ENCODE assay signal across 8 cellular contexts in genomic region chr12:89524201-89525001, GRCh38. TPM values are rescaled to one million over a fixed set of nuclear protein-coding genes. Genes with fewer than 3 reads are reported as not detected.
DNase-seq lines count a peak whose midpoint lies in the region; ATAC-seq and TF ChIP-seq lines count a peak whose summit lies in the region.

GALNT4 (minus strand) TSS chr12:89524796; CDS start chr12:89524549, 247 bp downstream.

- peak within 1 kb of the TSS; percentile 99 for H3K4me3 Mint-ChIP-seq in Caco-2 (ENCODE audit: unreplicated experiment)
- peak within 1 kb of the TSS; percentile 96 for H3K4me3 Mint-ChIP-seq in activated T-cell treated with anti-CD3 and anti-CD28 coated beads, Interleukin-2, amount 50 U/mL, for 4 hours

- H3K36me3 ChIP-seq in Caco-2 (ENCODE audit: control insufficient read depth, insufficient read depth, low read length) (no peaks in the 10 kb centered on the region; the same call in 1 of the 2 replicates), PC-9 (ENCODE audit: low read depth) (0 out of 2 replicates have a peak, but pooled peaks cover 8% of the 10 kb centered on the region), esophagus muscularis mucosa (peaks cover 0 to 8% (median 0%) of the 10 kb centered on the region in 4 donors)

- no peaks in the 10 kb centered on the region for H3K9me3 ChIP-seq in Caco-2
- H3K9me3 ChIP-seq in PC-9 (ENCODE audit: insufficient read depth, low read depth) = no peaks in the 10 kb centered on the region
- H3K9me3 ChIP-seq in esophagus muscularis mucosa = no peaks in the 10 kb centered on the region

- H3K4me1 ChIP-seq in Caco-2 (peaks cover 19% of the 10 kb centered on the region; the same call in 1 of the 2 replicates), PC-9 (replicated peaks; ENCODE audit: insufficient read depth) (peaks cover 22% of the 10 kb centered on the region), esophagus muscularis mucosa (peaks cover 38 to 54% (median 47%) of the 10 kb centered on the region in 4 donors)

- DNase-seq in Caco-2 = peak; percentile 90 to 91
- peak; percentile 70 to 82 for DNase-seq in PC-9
- peak; percentile 69 for DNase-seq in activated T-cell treated with anti-CD3 and anti-CD28 coated beads, Interleukin-2, amount 50 U/mL, for 4 hours
- DNase-seq in esophagus muscularis mucosa (ENCODE audit: extremely low spot score) = peak; percentile 98
- DNase-seq in myocyte (ENCODE audit: low read depth) = peak; percentile 91
- peak; percentile 53 to 69 for DNase-seq in stimulated activated CD8-positive, alpha-beta memory T cell treated with anti-CD3 and anti-CD28 coated beads, Interleukin-7, amount 100 ng/mL, for 48 hours (ENCODE audit: extremely low read depth in 1 of 2, low read depth in 1 of 2)

- no peaks in the 10 kb centered on the region for H4K20me1 ChIP-seq in PC-9 (ENCODE audit: insufficient read depth)

- H3K36me3 Mint-ChIP-seq in Caco-2 (ENCODE audit: insufficient read depth, unreplicated experiment) = peaks cover 27% of the 10 kb centered on the region
- H3K36me3 Mint-ChIP-seq in activated T-cell treated with anti-CD3 and anti-CD28 coated beads, Interleukin-2, amount 50 U/mL, for 4 hours (ENCODE audit: insufficient read depth) = peaks cover 23% of the 10 kb centered on the region

- H3K4me2 ChIP-seq in PC-9 = peak within 1 kb of the TSS; percentile 90

- intact Hi-C loops in Caco-2 (cut with micrococcal nuclease; ENCODE audit: unreplicated experiment) (loop anchor here (1.0 to 10.0 kb wide), 6 partner anchors 17 to 1380 kb away; partner anchors contain the start of genes CEP290, DUSP6 and TMTC3), PC-9 (cut with micrococcal nuclease; ENCODE audit: unreplicated experiment) (loop anchor here (1.0 to 5.0 kb wide), 4 partner anchors 62 to 1413 kb away; partner anchors contain the start of gene DUSP6), esophagus muscularis mucosa (cut with DNase I) (loop anchor here (2.0 to 10.0 kb wide), 5 partner anchors 62 to 506 kb away; partner anchors contain the start of gene DUSP6)

- peaks cover 4% of the 10 kb centered on the region for H3K4me1 Mint-ChIP-seq in Caco-2 (ENCODE audit: low read depth, unreplicated experiment)
- peaks cover 55% of the 10 kb centered on the region for H3K4me1 Mint-ChIP-seq in activated T-cell treated with anti-CD3 and anti-CD28 coated beads, Interleukin-2, amount 50 U/mL, for 4 hours (ENCODE audit: low read depth)

- no peaks in the 10 kb centered on the region for H3K27me3 ChIP-seq in Caco-2 (replicated peaks; ENCODE audit: control insufficient read depth, insufficient read depth, low read length)
- H3K27me3 ChIP-seq in PC-9 (ENCODE audit: insufficient read depth, low read depth) = no peaks in the 10 kb centered on the region
- H3K27me3 ChIP-seq in esophagus muscularis mucosa = no peaks in the 10 kb centered on the region

- H3K27ac ChIP-seq in PC-9 (peak within 1 kb of the TSS; percentile 14; the same call in 1 of the 2 replicates), esophagus muscularis mucosa (replicated peaks in 1 of 4) (peak within 1 kb of the TSS; percentile 89 to 94 (median 90))

- no peak for TF ChIP-seq EP300 in esophagus muscularis mucosa (IDR thresholded peaks at IDR 0.05)

- TF ChIP-seq CTCF in Caco-2 (IDR thresholded peaks at IDR 0.05; ENCODE audit: insufficient read depth in 1 of 2, low read depth in 1 of 2, low read length in 1 of 2, severe bottlenecking in 1 of 2, unreplicated experiment in 1 of 2) (peak; percentile 75 to 81), PC-9 (conservative IDR thresholded peaks at IDR 0.05) (peak; percentile 75), esophagus muscularis mucosa (IDR thresholded peaks at IDR 0.05) (peak; percentile 57 to 84 (median 60))

- 3% methylated on average over 37 of the region's 41 CpGs for WGBS in esophagus muscularis mucosa

- ATAC-seq in GM19438 (IDR thresholded peaks at IDR 0.05; ENCODE audit: low read depth, unreplicated experiment) (peak; percentile 69), HG03571 (IDR thresholded peaks at IDR 0.05; ENCODE audit: unreplicated experiment) (peak; percentile 68)
- peak; percentile 59 to 64 for ATAC-seq in activated T-cell treated with anti-CD3 and anti-CD28 coated beads, Interleukin-2, amount 50 U/mL, for 4 hours

- H3K4me3 ChIP-seq in Caco-2 (ENCODE audit: low read depth, low read length) (peak within 1 kb of the TSS; percentile 54), PC-9 (peak within 1 kb of the TSS; percentile 98), esophagus muscularis mucosa (peak within 1 kb of the TSS; percentile 77 to 92 (median 82))

- no peaks in the 10 kb centered on the region for H3K27me3 Mint-ChIP-seq in Caco-2 (ENCODE audit: insufficient read depth, unreplicated experiment)
- no peaks in the 10 kb centered on the region for H3K27me3 Mint-ChIP-seq in activated T-cell treated with anti-CD3 and anti-CD28 coated beads, Interleukin-2, amount 50 U/mL, for 4 hours (ENCODE audit: low read depth)

- no peaks in the 10 kb centered on the region for H3K9me2 ChIP-seq in PC-9 (ENCODE audit: insufficient read depth)

- POLR2A ChIA-PET in Caco-2 (lab: Charles Lee) (no interaction called here), PC-9 (lab: Charles Lee; ENCODE audit: unreplicated experiment) (no interaction called here)

- CTCF ChIA-PET in Caco-2 (lab: Charles Lee) (interaction anchor here (0.9 kb wide), 1 partner anchor 507 kb away, joined by 3 read pairs; no protein-coding TSS in a partner anchor), PC-9 (lab: Charles Lee) (interaction anchor here (0.6 kb wide), 1 partner anchor 946 kb away, joined by 3 read pairs; no protein-coding TSS in a partner anchor)

- no peaks in the 10 kb centered on the region for H3F3A ChIP-seq in PC-9 (ENCODE audit: insufficient read depth, low read depth)

- BruUV-seq in Caco-2 (replicated peaks; lab: Mats Ljungman, UMichigan) (TSS peak; percentile 44), PC-9 (replicated peaks; lab: Mats Ljungman, UMichigan) (no TSS peak)

- H3K79me2 ChIP-seq in PC-9 (ENCODE audit: low read depth) = peaks cover 36% of the 10 kb centered on the region

- peak; percentile 5 for TF ChIP-seq POLR2A in esophagus muscularis mucosa (IDR thresholded peaks at IDR 0.05; ENCODE audit: low read depth)

- H3K9me3 Mint-ChIP-seq in Caco-2 (ENCODE audit: unreplicated experiment) = no peaks in the 10 kb centered on the region
- no peaks in the 10 kb centered on the region for H3K9me3 Mint-ChIP-seq in activated T-cell treated with anti-CD3 and anti-CD28 coated beads, Interleukin-2, amount 50 U/mL, for 4 hours

- H3K27ac Mint-ChIP-seq in Caco-2 (ENCODE audit: unreplicated experiment) = peak within 1 kb of the TSS; percentile 96

- peak within 1 kb of the TSS; percentile 98 for H2AFZ ChIP-seq in PC-9

RNA-seq across cellular contexts. Expression of gene GALNT4, which starts in this region (rescaled TPM):
- 6.6 and 7.2 TPM in 2 replicates for total RNA-seq in Caco-2 (2022)
- total RNA-seq in PC-9 (2021) = 3.2 and 3.7 TPM in 2 replicates
- total RNA-seq in activated T-cell treated with anti-CD3 and anti-CD28 coated beads, Interleukin-2, amount 50 U/mL, for 4 hours = 1 to 10 TPM; 4.1 to 7.1 (median 5.5) TPM
- 1 to 10 TPM; 5.0 to 6.2 (median 5.4) TPM for total RNA-seq in esophagus muscularis mucosa
- 2.6 and 4.0 TPM in 2 replicates for total RNA-seq in myocyte
- polyA plus RNA-seq in myocyte (2012) = 1.3 TPM

Comparison
In these comparisons a context has a peak if more than half of its experiments do, and no peak if none do; other contexts are left out.
1. Peak in every context shown above with its lines: DNase-seq, ATAC-seq, H3K4me3 ChIP-seq and H3K27ac ChIP-seq.